In the genomic region with DNA sequence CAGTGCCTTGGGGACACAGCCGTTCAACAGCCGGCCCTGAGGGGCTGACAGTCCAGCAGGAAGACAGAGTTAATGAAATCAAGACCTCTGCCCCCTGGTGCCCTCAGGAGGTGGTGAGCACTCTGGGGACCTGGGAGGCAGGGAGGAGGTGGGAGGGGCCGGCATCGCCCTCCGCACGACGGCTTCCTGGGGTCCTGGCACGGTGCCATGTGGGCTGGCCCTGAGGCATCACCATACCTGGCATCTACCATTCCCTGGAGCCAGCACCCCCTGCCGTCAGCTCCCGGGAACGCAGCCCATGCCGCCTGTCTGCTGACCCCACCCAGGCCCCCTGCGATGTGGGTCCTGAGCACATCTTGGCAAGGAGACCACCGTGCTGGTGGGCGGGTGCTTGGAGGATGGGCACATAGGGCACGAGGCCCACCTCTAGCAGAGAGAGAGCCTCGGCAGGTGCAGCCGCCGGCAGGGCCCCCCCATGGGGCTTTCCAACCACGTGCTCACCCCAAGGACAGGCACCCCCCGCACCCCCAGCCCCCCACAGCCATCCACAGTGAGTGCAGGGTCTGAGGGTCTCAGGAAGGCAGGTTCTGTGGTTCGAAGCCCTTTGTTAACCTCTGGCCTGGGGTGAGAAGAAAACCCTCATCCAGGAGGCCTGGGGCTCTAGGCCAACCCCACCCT, we compare ENCODE assay signal across 8 cellular contexts. TPM values are rescaled to one million over a fixed set of nuclear protein-coding genes. Genes with fewer than 3 reads are reported as not detected.
A peak's percentile ranks its signal among the peaks of the same experiment; 100 is the strongest.
DNase-seq lines count a peak whose midpoint lies in the region; ATAC-seq and TF ChIP-seq lines count a peak whose summit lies in the region.

No MANE protein-coding gene starts in this region.

- TF ChIP-seq EP300 in stomach (IDR thresholded peaks at IDR 0.05): no peak

- no peaks in the 10 kb centered on the region for H3K9me3 ChIP-seq in mucosa of stomach (ENCODE audit: control insufficient read depth, low read length)
- H3K9me3 ChIP-seq in stomach: no peaks in the 10 kb centered on the region

- H3K9ac ChIP-seq in mucosa of stomach (ENCODE audit: low read length): peak overlapping the region; percentile 33

- H3K27ac Mint-ChIP-seq in CD14-positive monocyte: no peak overlapping the region
- H3K27ac Mint-ChIP-seq in brain: peak overlapping the region in 3 of 5 experiments; percentile 59 to 80 (median 80)

- intact Hi-C loops in CD14-positive monocyte (cut with micrococcal nuclease) (no loop called here), stomach (cut with DNase I; ENCODE audit: low total_unique reads) (no loop called here)

- no peaks in the 10 kb centered on the region for H3K36me3 Mint-ChIP-seq in CD14-positive monocyte
- H3K36me3 Mint-ChIP-seq in brain: no peaks in the 10 kb centered on the region

- TF ChIP-seq POLR2A in stomach (IDR thresholded peaks at IDR 0.05): no peak

- TF ChIP-seq CTCF in CD14-positive monocyte (IDR thresholded peaks at IDR 0.05) (peak; percentile 55), LNCaP clone FGC (IDR thresholded peaks at IDR 0.05; ENCODE audit: control insufficient read depth, extremely low read depth, insufficient read depth) (peak; percentile 78), brain (conservative IDR thresholded peaks at IDR 0.05) (peak; percentile 21 to 33), stomach (IDR thresholded peaks at IDR 0.05) (peak in 5 of 7 experiments; percentile 51 to 77 (median 72))

- 26 to 52% (median 33%) methylated on average over 3 to 22 of the region's 22 CpGs for WGBS in stomach, 5 donors

- H3K4me1 ChIP-seq in mucosa of stomach (ENCODE audit: control insufficient read depth, insufficient read depth, low read length): peaks cover 83% of the 10 kb centered on the region
- H3K4me1 ChIP-seq in stomach: peaks cover 61 to 94% (median 85%) of the 10 kb centered on the region in 4 donors

- H3K4me1 Mint-ChIP-seq in CD14-positive monocyte (no peaks in the 10 kb centered on the region), brain (peaks cover 23% of the 10 kb centered on the region)

- H3K36me3 ChIP-seq in mucosa of stomach (ENCODE audit: control insufficient read depth, insufficient read depth, low read length) (no peaks in the 10 kb centered on the region), stomach (peaks cover 0 to 11% (median 0%) of the 10 kb centered on the region in 4 donors)

- H3K9me3 Mint-ChIP-seq in CD14-positive monocyte (no peaks in the 10 kb centered on the region), brain (peaks cover 0 to 2% (median 0%) of the 10 kb centered on the region in 5 experiments)

- H3K27me3 Mint-ChIP-seq in CD14-positive monocyte (ENCODE audit: low read depth in 3 of 3): peaks cover 0 to 3% (median 2%) of the 10 kb centered on the region in 3 donors
- H3K27me3 Mint-ChIP-seq in brain: no peaks in the 10 kb centered on the region

- H3K4me3 ChIP-seq in LNCaP clone FGC (ENCODE audit: low read depth, low read length) (no peak overlapping the region), mucosa of stomach (ENCODE audit: low read length) (no peak overlapping the region), stomach (no peak overlapping the region)

- no peak overlapping the region for H3K4me3 Mint-ChIP-seq in CD14-positive monocyte
- H3K4me3 Mint-ChIP-seq in brain: no peak overlapping the region

- peak overlapping the region; percentile 75 to 96 (median 87) for H3K27ac ChIP-seq in stomach

- H3K27me3 ChIP-seq in mucosa of stomach (ENCODE audit: control insufficient read depth, insufficient read depth, low read length): no peaks in the 10 kb centered on the region
- H3K27me3 ChIP-seq in stomach: peaks cover 0 to 16% (median 0%) of the 10 kb centered on the region in 3 donors

- no peak for DNase-seq in CD14-positive monocyte (ENCODE audit: low spot score)
- DNase-seq in LNCaP clone FGC (ENCODE audit: low read depth): no peak
- DNase-seq in T-helper 9 cell: peak; percentile 55
- DNase-seq in stomach: peak; percentile 88

- ATAC-seq in HG03280 (IDR thresholded peaks at IDR 0.05; ENCODE audit: unreplicated experiment) (no peak), GM19328 (IDR thresholded peaks at IDR 0.05; ENCODE audit: unreplicated experiment) (no peak)

RNA-seq across cellular contexts. Expression of gene ZFPM1, which starts 52.5 kb away (rescaled TPM):
- under 1 TPM; 0.04 to 0.12 TPM for polyA plus RNA-seq in CD14-positive monocyte
- 9.8 TPM for polyA plus RNA-seq in brain (ENCODE audit: insufficient read depth, low read depth, low replicate concordance)
- 10 to 100 TPM in 4 of 5 donors, 1 to 10 TPM in 1; 3.9 to 85.7 (median 20.5) TPM for total RNA-seq in stomach
- 10 to 100 TPM in 1 of 3 donors, 1 to 10 TPM in 2; 4.1 to 10.6 (median 4.2) TPM for polyA plus RNA-seq in stomach

Comparison
In these comparisons a context has a peak if more than half of its experiments do, and no peak if none do; other contexts are left out.
1. DNase-seq: peak in T-helper 9 cell (single experiment) and stomach (single experiment); none in CD14-positive monocyte (single experiment) and LNCaP clone FGC (single experiment).
2. H3K27ac Mint-ChIP-seq: peak in brain (3 of 5); none in CD14-positive monocyte (0 of 7).
3. CTCF ChIP-seq: peak in every context shown above with its lines; median percentile 78 in LNCaP clone FGC; 72 in stomach; 55 in CD14-positive monocyte; 27 in brain.